In the genomic region with DNA sequence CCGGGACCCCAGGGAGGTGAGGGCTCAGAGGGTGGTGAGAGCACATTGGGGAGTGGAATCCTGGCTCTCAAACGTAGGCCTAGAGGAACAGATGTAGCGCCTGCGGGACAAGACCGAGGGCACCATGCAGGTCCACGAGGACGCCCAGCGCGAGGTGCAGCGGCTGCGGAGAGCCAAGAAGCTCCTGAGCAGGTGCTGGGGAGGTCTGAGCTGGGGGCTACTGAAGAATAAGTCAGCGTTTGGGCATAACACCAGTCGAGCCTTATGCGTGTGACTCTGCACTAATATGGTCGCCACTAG, we compare ENCODE assay signal across 14 cellular contexts. TPM values are rescaled to one million over a fixed set of nuclear protein-coding genes. Genes with fewer than 3 reads are reported as not detected.
DNase-seq lines count a peak whose midpoint lies in the region; ATAC-seq and TF ChIP-seq lines count a peak whose summit lies in the region.
"Had no signal": no experiment of that assay in that cellular context is flagged by ENCODE, and none has a peak within 500 bp of the region (broad histone marks: within the 10 kb centered on the region; RNA-seq: fewer than 3 reads in every experiment).

No MANE protein-coding gene starts in this region.

- H3K9me3 Mint-ChIP-seq in CD4-positive, alpha-beta T cell, result no peaks in the 10 kb centered on the region
- H3K9me3 Mint-ChIP-seq in endodermal cell, result no peaks in the 10 kb centered on the region
- no peaks in the 10 kb centered on the region for H3K9me3 Mint-ChIP-seq in naive thymus-derived CD4-positive, alpha-beta T cell

- H3K4me1 ChIP-seq in endodermal cell (ENCODE audit: control insufficient read depth, insufficient read depth, low read length), result no peaks in the 10 kb centered on the region
- no peaks in the 10 kb centered on the region for H3K4me1 ChIP-seq in naive thymus-derived CD4-positive, alpha-beta T cell (ENCODE audit: control insufficient read depth in 2 of 2, insufficient read depth in 2 of 2, low read length in 2 of 2)
- no peaks in the 10 kb centered on the region for H3K4me1 ChIP-seq in BE2C

- WGBS in endodermal cell (ENCODE audit: insufficient coverage in 1 of 2, insufficient read length in 1 of 2), 2 experiments, result 81 to 85% methylated on average over 15 of the region's 15 CpGs

- POLR2A ChIA-PET in CD4-positive, alpha-beta T cell (lab: Charles Lee), result no interaction called here
- POLR2A ChIA-PET in naive thymus-derived CD4-positive, alpha-beta T cell (lab: Charles Lee), result interaction anchor here (0.6 kb wide), 1 partner anchor 923 kb away, joined by 4 read pairs; no protein-coding TSS in a partner anchor

- CTCF ChIA-PET in CD4-positive, alpha-beta T cell (lab: Charles Lee), result no interaction called here
- CTCF ChIA-PET in naive thymus-derived CD4-positive, alpha-beta T cell (lab: Charles Lee), result interaction anchor here (0.6 kb wide), 1 partner anchor 1053 kb away, joined by 4 read pairs; no protein-coding TSS in a partner anchor

- no peaks in the 10 kb centered on the region for H3K9me3 ChIP-seq in CD4-positive, alpha-beta T cell (ENCODE audit: control insufficient read depth, low read length)
- H3K9me3 ChIP-seq in endodermal cell (ENCODE audit: control insufficient read depth, low read length) (no peaks in the 10 kb centered on the region), BE2C (no peaks in the 10 kb centered on the region)
- H3K9me3 ChIP-seq in naive thymus-derived CD4-positive, alpha-beta T cell (ENCODE audit: control insufficient read depth in 2 of 3, low read length in 3 of 3), result no peaks in the 10 kb centered on the region
- H3K9me3 ChIP-seq: MG63 had no signal

- peaks cover 21% of the 10 kb centered on the region for H3K4me1 Mint-ChIP-seq in CD4-positive, alpha-beta T cell (ENCODE audit: low read depth)
- H3K4me1 Mint-ChIP-seq in endodermal cell, result peaks cover 8% of the 10 kb centered on the region
- H3K4me1 Mint-ChIP-seq in naive thymus-derived CD4-positive, alpha-beta T cell, result peaks cover 16 to 35% (median 22%) of the 10 kb centered on the region in 7 donors

- H3K4me3 ChIP-seq in H7 (ENCODE audit: insufficient read depth, low read depth, low read length) (peak overlapping the region; percentile 58), endodermal cell (ENCODE audit: low read length) (no peak overlapping the region), BE2C (ENCODE audit: low read depth, low read length) (no peak overlapping the region)
- H3K4me3 ChIP-seq in naive thymus-derived CD4-positive, alpha-beta T cell (ENCODE audit: low read length), result no peak overlapping the region
- H3K4me3 ChIP-seq: MG63 had no signal

- H3K36me3 ChIP-seq in H7 (replicated peaks; ENCODE audit: control insufficient read depth, insufficient read depth, low read length) (no peaks in the 10 kb centered on the region), endodermal cell (ENCODE audit: control insufficient read depth, insufficient read depth, low read length) (no peaks in the 10 kb centered on the region), BE2C (no peaks in the 10 kb centered on the region)
- peaks cover 0 to 4% (median 0%) of the 10 kb centered on the region in 3 experiments for H3K36me3 ChIP-seq in naive thymus-derived CD4-positive, alpha-beta T cell (ENCODE audit: control insufficient read depth in 2 of 3, insufficient read depth in 3 of 3, low read length in 3 of 3)
- H3K36me3 ChIP-seq: MG63 had no signal

- ATAC-seq in CD4-positive, alpha-beta T cell (ENCODE audit: poor library complexity), result no peak
- no peak for ATAC-seq in naive thymus-derived CD4-positive, alpha-beta T cell
- ATAC-seq: sciatic nerve; stimulated activated naive CD8-positive, alpha-beta T cell treated with anti-CD3 and anti-CD28 coated beads, Interleukin-15, Interleukin-2, amounts not matched to agents 100 U/mL and 50 U/mL, for 24 hours had no signal

- no peak for TF ChIP-seq CTCF in CD4-positive, alpha-beta T cell (IDR thresholded peaks at IDR 0.05)
- no peak for TF ChIP-seq CTCF in endodermal cell (conservative IDR thresholded peaks at IDR 0.05)
- TF ChIP-seq CTCF in BE2C (IDR thresholded peaks at IDR 0.05; ENCODE audit: low read depth, low read length), result no peak

- intact Hi-C loops in CD4-positive, alpha-beta T cell (cut with DNase I, micrococcal nuclease), result loop anchor here in 1 of 2 experiments (5.0 kb wide), 1 partner anchor 90 kb away; no protein-coding TSS in a partner anchor
- intact Hi-C loops in naive thymus-derived CD4-positive, alpha-beta T cell (cut with micrococcal nuclease), result loop anchor here in 1 of 2 donors (5.0 kb wide), 1 partner anchor 805 kb away; the partner anchor contains the start of gene PINK1

- no peak for DNase-seq in CD4-positive, alpha-beta T cell
- DNase-seq in H7, result no peak
- no peak for DNase-seq in endodermal cell
- DNase-seq in naive thymus-derived CD4-positive, alpha-beta T cell, result no peak
- DNase-seq in NCI-H2196 (lab: John Stamatoyannopoulos, UW; ENCODE audit: unreplicated experiment), result no peak
- DNase-seq in amygdala (lab: John Stamatoyannopoulos, UW), result no peak
- DNase-seq in NCI-H187 treated with DMSO at 0.1 percent for 48 hours (lab: John Stamatoyannopoulos, UW), result no peak
- no peak for DNase-seq in BE2C
- DNase-seq: activated CD4-positive, CD25-positive, alpha-beta regulatory T cell; amniotic stem cell; GDM1; MG63; stimulated activated naive CD8-positive, alpha-beta T cell treated with anti-CD3 and anti-CD28 coated beads, Interleukin-15, Interleukin-2, amounts not matched to agents 100 U/mL and 50 U/mL, for 24 hours had no signal

- no peak overlapping the region for H3K27ac ChIP-seq in CD4-positive, alpha-beta T cell (ENCODE audit: low read depth, low read length)
- no peak overlapping the region for H3K27ac ChIP-seq in endodermal cell (ENCODE audit: low read depth, low read length)
- no peak overlapping the region for H3K27ac ChIP-seq in naive thymus-derived CD4-positive, alpha-beta T cell (ENCODE audit: low read depth, low read length)

- H3K36me3 Mint-ChIP-seq in CD4-positive, alpha-beta T cell (ENCODE audit: low read depth), result peaks cover 11% of the 10 kb centered on the region
- no peaks in the 10 kb centered on the region for H3K36me3 Mint-ChIP-seq in endodermal cell (ENCODE audit: low read depth)
- H3K36me3 Mint-ChIP-seq in naive thymus-derived CD4-positive, alpha-beta T cell, result no peaks in the 10 kb centered on the region

- peaks cover 4% of the 10 kb centered on the region for H3K27me3 Mint-ChIP-seq in CD4-positive, alpha-beta T cell
- peaks cover 25% of the 10 kb centered on the region for H3K27me3 Mint-ChIP-seq in endodermal cell (ENCODE audit: insufficient read depth)
- peaks cover 0 to 44% (median 3%) of the 10 kb centered on the region in 5 donors for H3K27me3 Mint-ChIP-seq in naive thymus-derived CD4-positive, alpha-beta T cell

- no peaks in the 10 kb centered on the region for H3K27me3 ChIP-seq in CD4-positive, alpha-beta T cell (ENCODE audit: control insufficient read depth, insufficient read depth, low read length)
- H3K27me3 ChIP-seq in H7 (ENCODE audit: control insufficient read depth, insufficient read depth, low read length) (peaks cover 23% of the 10 kb centered on the region), endodermal cell (ENCODE audit: control insufficient read depth, insufficient read depth, low read length, poor library complexity, severe bottlenecking) (no peaks in the 10 kb centered on the region), BE2C (no peaks in the 10 kb centered on the region)
- H3K27me3 ChIP-seq in naive thymus-derived CD4-positive, alpha-beta T cell (ENCODE audit: control insufficient read depth in 2 of 2, insufficient read depth in 2 of 2, low read length in 2 of 2), result no peaks in the 10 kb centered on the region
- H3K27me3 ChIP-seq: MG63 had no signal

- peak overlapping the region; percentile 84 for H3K4me3 Mint-ChIP-seq in CD4-positive, alpha-beta T cell
- H3K4me3 Mint-ChIP-seq in endodermal cell, result peak overlapping the region; percentile 64
- H3K4me3 Mint-ChIP-seq in naive thymus-derived CD4-positive, alpha-beta T cell, result peak overlapping the region in 7 of 10 donors; percentile 53 to 81 (median 70)

- H3K9ac ChIP-seq in endodermal cell (ENCODE audit: extremely low read depth, low read length, poor library complexity, severe bottlenecking), result no peak overlapping the region

- H3K27ac Mint-ChIP-seq in CD4-positive, alpha-beta T cell, result no peak overlapping the region
- peak overlapping the region; percentile 93 for H3K27ac Mint-ChIP-seq in endodermal cell
- H3K27ac Mint-ChIP-seq in naive thymus-derived CD4-positive, alpha-beta T cell, result no peak overlapping the region

RNA-seq across cellular contexts. Expression of gene NBPF3, which starts 2.6 kb away (rescaled TPM):
- total RNA-seq in CD4-positive, alpha-beta T cell, result 1 to 10 TPM; 8.2 to 8.5 TPM
- total RNA-seq in H7 (2014; rRNA removed; shearing (Covaris generic)), result 19.7 and 28.0 TPM in 2 replicates
- 10 to 100 TPM; 15.5 to 22.1 TPM for total RNA-seq in endodermal cell
- 13.7 TPM for polyA plus RNA-seq in endodermal cell (2013, experiment 1 of 2)
- polyA plus RNA-seq in endodermal cell (2013, experiment 2 of 2), result 14.4 TPM
- 10 to 100 TPM in 4 of 5 experiments, 1 to 10 TPM in 1; 5.6 to 18.1 (median 12.0) TPM for total RNA-seq in naive thymus-derived CD4-positive, alpha-beta T cell
- 1 to 10 TPM; 4.2 to 7.8 TPM for polyA plus RNA-seq in naive thymus-derived CD4-positive, alpha-beta T cell
- polyA plus RNA-seq in BE2C (2012; ENCODE audit: insufficient read depth, insufficient read length, low read depth), result 2.3 TPM
